In genomic region chr10:3067045-3067858, GRCh38 we compare ENCODE assay signal across 8 cellular contexts. TPM values are rescaled to one million over a fixed set of nuclear protein-coding genes. Genes with fewer than 3 reads are reported as not detected.
DNase-seq lines count a peak whose midpoint lies in the region; ATAC-seq and TF ChIP-seq lines count a peak whose summit lies in the region.

PFKP (plus strand) TSS chr10:3067548; CDS start chr10:3067596, 48 bp downstream.

- no peak for TF ChIP-seq CTCF in CD14-positive monocyte (IDR thresholded peaks at IDR 0.05)
- TF ChIP-seq CTCF in WERI-Rb-1 (IDR thresholded peaks at IDR 0.05; ENCODE audit: low read depth, low read length) = no peak

- H3K9me3 Mint-ChIP-seq in CD14-positive monocyte = peaks cover 0 to 5% (median 2%) of the 10 kb centered on the region in 7 donors

- peak within 1 kb of the TSS; percentile 52 for H3K27ac ChIP-seq in WERI-Rb-1
- H3K27ac ChIP-seq in caudate nucleus (ENCODE audit: low read depth, low read length) = peak within 1 kb of the TSS; percentile 58

- peak within 1 kb of the TSS; percentile 94 to 95 for H3K4me3 Mint-ChIP-seq in CD14-positive monocyte

- peak within 1 kb of the TSS; percentile 77 for H3K4me3 ChIP-seq in WERI-Rb-1 (ENCODE audit: low read depth, low read length)

- peaks cover 5% of the 10 kb centered on the region in 2 donors for H3K36me3 Mint-ChIP-seq in CD14-positive monocyte

- no peaks in the 10 kb centered on the region for H3K9me3 ChIP-seq in WERI-Rb-1 (ENCODE audit: severe bottlenecking)

- peaks cover 3% of the 10 kb centered on the region; the same call in 1 of the 2 replicates for H3K36me3 ChIP-seq in WERI-Rb-1

- H3K27me3 Mint-ChIP-seq in CD14-positive monocyte (ENCODE audit: low read depth in 3 of 3) = peaks cover 19 to 34% (median 22%) of the 10 kb centered on the region in 3 donors

- H3K27ac Mint-ChIP-seq in CD14-positive monocyte = peak within 1 kb of the TSS in 5 of 7 donors; percentile 53 to 78 (median 62)

- intact Hi-C loops in CD14-positive monocyte (cut with micrococcal nuclease) = no loop called here

- H3K27me3 ChIP-seq in WERI-Rb-1 (ENCODE audit: insufficient read depth, low read depth, severe bottlenecking) = no peaks in the 10 kb centered on the region

- DNase-seq in CD14-positive monocyte (ENCODE audit: low spot score) (no peak), WERI-Rb-1 (no peak), caudate nucleus (lab: John Stamatoyannopoulos, UW) (peak in 10 of 61 donors; percentile 12 to 59 (median 36)), left kidney (ENCODE audit: low read depth, low spot score) (peak; percentile 67), NCI-H2107 (lab: John Stamatoyannopoulos, UW) (no peak)
- peak; percentile 77 for DNase-seq in stimulated activated CD4-positive, alpha-beta T cell treated with anti-CD3 and anti-CD28 coated beads, Interleukin-4, amount 100 ng/mL, for 1 hour

- peaks cover 11% of the 10 kb centered on the region for H3K4me1 Mint-ChIP-seq in CD14-positive monocyte

- ATAC-seq in GM19328 (IDR thresholded peaks at IDR 0.05; ENCODE audit: unreplicated experiment) (peak; percentile 46), HG03520 (IDR thresholded peaks at IDR 0.05; ENCODE audit: unreplicated experiment) (peak; percentile 32)

RNA-seq across cellular contexts. Expression of gene PFKP, which starts in this region (rescaled TPM):
- 1 to 10 TPM; 6.5 to 8.1 TPM for polyA plus RNA-seq in CD14-positive monocyte

Comparison
In these comparisons a context has a peak if more than half of its experiments do, and no peak if none do; other contexts are left out.
1. DNase-seq: peak in left kidney (single experiment) and stimulated activated CD4-positive, alpha-beta T cell treated with anti-CD3 and anti-CD28 coated beads, Interleukin-4, amount 100 ng/mL, for 1 hour (single experiment); none in CD14-positive monocyte (single experiment), WERI-Rb-1 (single experiment) and NCI-H2107 (single experiment).